ENCODE assay signal across 6 cellular contexts in genomic region chr1:42815938-42816599, GRCh38.
DNase-seq lines count a peak whose midpoint lies in the region; ATAC-seq and TF ChIP-seq lines count a peak whose summit lies in the region.

No MANE protein-coding gene starts in this region.

- DNase-seq in AG04449 (ENCODE audit: low read depth, low spot score) (no peak), medulla oblongata (ENCODE audit: extremely low spot score) (no peak), retina (no peak)

- POLR2A ChIA-PET in AG04449 (lab: Yijun Ruan, JAX): no interaction called here

- CTCF ChIA-PET in AG04449 (lab: Yijun Ruan, JAX): interaction anchor here (1.4 to 3.8 kb wide), 2 partner anchors 30 to 38 kb away, joined by 4 to 16 read pairs; partner anchors contain the start of gene ZNF691

- ATAC-seq in HG03135 (IDR thresholded peaks at IDR 0.05; ENCODE audit: unreplicated experiment): peak; percentile 3

- H3K4me1 ChIP-seq in muscle layer of colon (ENCODE audit: insufficient read depth, low read length): peaks cover 9% of the 10 kb centered on the region

- no peaks in the 10 kb centered on the region for H3K27me3 ChIP-seq in muscle layer of colon (ENCODE audit: control insufficient read depth in 1 of 2, insufficient read depth in 2 of 2, low read length in 2 of 2)

- no peaks in the 10 kb centered on the region for H3K36me3 ChIP-seq in muscle layer of colon (ENCODE audit: insufficient read depth, low read length)

- peak overlapping the region; percentile 87 for H3K4me3 ChIP-seq in AG04449 (ENCODE audit: low read depth, low read length)
- peak overlapping the region; percentile 52 to 71 for H3K4me3 ChIP-seq in muscle layer of colon (ENCODE audit: low read depth in 1 of 2, low read length in 2 of 2)

- H3K27ac ChIP-seq in angular gyrus (ENCODE audit: low read depth, low read length) (peak overlapping the region; percentile 60), muscle layer of colon (ENCODE audit: low read depth, low read length) (peak overlapping the region; percentile 89)

- H3K9ac ChIP-seq in muscle layer of colon (ENCODE audit: low read length): peak overlapping the region; percentile 81

- H3K9me3 ChIP-seq in muscle layer of colon (ENCODE audit: low read length): no peaks in the 10 kb centered on the region

- no peak for TF ChIP-seq CTCF in AG04449 (IDR thresholded peaks at IDR 0.05; ENCODE audit: insufficient read depth, low read length, missing control alignments)
